ENCODE assay signal across 8 cellular contexts in genomic region chr9:89999176-89999533, GRCh38.
DNase-seq lines count a peak whose midpoint lies in the region; ATAC-seq and TF ChIP-seq lines count a peak whose summit lies in the region.

No MANE protein-coding gene starts in this region.

- H3K9me3 Mint-ChIP-seq in natural killer cell: no peaks in the 10 kb centered on the region

- H3K27ac Mint-ChIP-seq in natural killer cell: peak overlapping the region; percentile 14 to 62

- H3K27ac ChIP-seq in C4-2B: peak overlapping the region; percentile 98
- peak overlapping the region; percentile 30 for H3K27ac ChIP-seq in cingulate gyrus (ENCODE audit: low read depth, low read length)

- H3K4me1 Mint-ChIP-seq in natural killer cell: peaks cover 24 to 29% of the 10 kb centered on the region in 2 donors

- no peak for TF ChIP-seq CTCF in C4-2B (conservative IDR thresholded peaks at IDR 0.05)
- TF ChIP-seq CTCF in natural killer cell (IDR thresholded peaks at IDR 0.05): no peak

- peak; percentile 50 for DNase-seq in NCI-H2029 (lab: John Stamatoyannopoulos, UW)
- DNase-seq in natural killer cell: no peak
- DNase-seq in COLO829 (ENCODE audit: low spot score): no peak
- DNase-seq in NCI-H226: no peak
- no peak for DNase-seq in KBM-7

- no peaks in the 10 kb centered on the region for H3K27me3 Mint-ChIP-seq in natural killer cell (ENCODE audit: low read depth in 2 of 2)

- no peaks in the 10 kb centered on the region for H3K36me3 Mint-ChIP-seq in natural killer cell

- intact Hi-C loops in natural killer cell (cut with micrococcal nuclease): no loop called here

- in situ Hi-C loops in KBM-7 (cut with MboI; ENCODE audit: low pct_unique_long_range_greater_than_20kb, low sequenced_read_pairs): no loop called here

- peak overlapping the region; percentile 72 for H3K4me3 Mint-ChIP-seq in natural killer cell

- ATAC-seq in natural killer cell: no peak
- ATAC-seq in GM21526 (IDR thresholded peaks at IDR 0.05; ENCODE audit: low FRiP score, unreplicated experiment): no peak
